22 cellular contexts compared by ENCODE assay signal in the genomic region with DNA sequence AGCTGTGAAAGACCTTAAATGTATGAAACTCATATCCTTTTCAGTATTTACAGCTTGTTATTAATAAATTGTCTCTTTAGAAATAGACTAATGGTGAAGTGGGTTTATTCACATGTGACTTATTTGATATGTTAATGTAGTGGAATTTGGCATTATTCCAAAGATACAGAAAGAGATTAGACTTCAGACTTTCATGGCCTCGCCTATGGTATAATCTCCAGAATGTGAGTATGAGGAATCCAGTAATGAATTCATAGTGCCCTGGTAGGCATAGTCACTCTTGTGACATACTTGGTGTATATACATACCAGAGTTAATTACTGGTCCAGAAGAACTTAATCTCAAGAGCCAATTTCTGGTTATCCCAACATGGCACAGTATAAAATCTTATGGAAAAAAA.
"Had no signal": no experiment of that assay in that cellular context is flagged by ENCODE, and none has a peak within 500 bp of the region (broad histone marks: within the 10 kb centered on the region; RNA-seq: fewer than 3 reads in every experiment).

No MANE protein-coding gene starts in this region.

- H3K4me3 Mint-ChIP-seq: activated CD8-positive, alpha-beta T cell treated with anti-CD3 and anti-CD28 coated beads for 36 hours; activated naive CD4-positive, alpha-beta T cell treated with anti-CD3 and anti-CD28 coated beads, Interleukin-2, amount 10 ng/mL, durations not matched to agents 7 days and 5 days; activated T-cell treated with anti-CD3 and anti-CD28 coated beads, Interleukin-2, amount 50 U/mL, for 24 hours; naive thymus-derived CD8-positive, alpha-beta T cell; stimulated activated naive CD8-positive, alpha-beta T cell treated with anti-CD3 and anti-CD28 coated beads, Interleukin-15, Interleukin-2, amounts not matched to agents 100 ng/mL and 50 ng/mL, for 24 hours; T-cell had no signal

- H3K4me3 ChIP-seq: ascending aorta, breast epithelium, coronary artery, gastroesophageal sphincter, heart left ventricle, psoas muscle, sigmoid colon, suprapubic skin, transverse colon, uterus had no signal

- H3K27me3 ChIP-seq: ascending aorta, breast epithelium, gastroesophageal sphincter, heart left ventricle, sigmoid colon, suprapubic skin, transverse colon, uterus had no signal

- ATAC-seq: activated CD8-positive, alpha-beta T cell treated with anti-CD3 and anti-CD28 coated beads for 36 hours; esophagus mucosa; gastroesophageal sphincter; heart left ventricle; naive thymus-derived CD8-positive, alpha-beta T cell; psoas muscle; T-cell had no signal

- H3K9me3 Mint-ChIP-seq: activated CD8-positive, alpha-beta T cell treated with anti-CD3 and anti-CD28 coated beads for 36 hours; activated naive CD4-positive, alpha-beta T cell treated with anti-CD3 and anti-CD28 coated beads, Interleukin-2, amount 10 ng/mL, durations not matched to agents 7 days and 5 days; activated T-cell treated with anti-CD3 and anti-CD28 coated beads, Interleukin-2, amount 50 U/mL, for 24 hours; naive thymus-derived CD8-positive, alpha-beta T cell; stimulated activated naive CD8-positive, alpha-beta T cell treated with anti-CD3 and anti-CD28 coated beads, Interleukin-15, Interleukin-2, amounts not matched to agents 100 ng/mL and 50 ng/mL, for 24 hours; T-cell had no signal

- H3K4me1 ChIP-seq: ascending aorta, breast epithelium, gastroesophageal sphincter, psoas muscle, sigmoid colon, suprapubic skin, uterus had no signal

- DNase-seq: activated CD4-positive, alpha-beta T cell treated with anti-CD3 and anti-CD28 coated beads for 48 hours; activated CD4-positive, CD25-positive, alpha-beta regulatory T cell; activated CD8-positive, alpha-beta T cell treated with anti-CD3 and anti-CD28 coated beads for 36 hours; activated naive CD4-positive, alpha-beta T cell treated with anti-CD3 and anti-CD28 coated beads, Interleukin-2, amount 10 ng/mL, durations not matched to agents 7 days and 5 days; activated T-cell treated with anti-CD3 and anti-CD28 coated beads, Interleukin-2, amount 50 U/mL, for 24 hours; heart left ventricle; mesendoderm; naive thymus-derived CD8-positive, alpha-beta T cell; psoas muscle; sigmoid colon; stimulated activated CD4-positive, alpha-beta T cell treated with anti-CD3 and anti-CD28 coated beads, Interleukin-2, amount 100 ng/mL, for 24 hours; T-cell; T-helper 9 cell; transverse colon; uterus had no signal

- H3K27me3 Mint-ChIP-seq: activated CD8-positive, alpha-beta T cell treated with anti-CD3 and anti-CD28 coated beads for 36 hours; activated naive CD4-positive, alpha-beta T cell treated with anti-CD3 and anti-CD28 coated beads, Interleukin-2, amount 10 ng/mL, durations not matched to agents 7 days and 5 days; activated T-cell treated with anti-CD3 and anti-CD28 coated beads, Interleukin-2, amount 50 U/mL, for 24 hours; naive thymus-derived CD8-positive, alpha-beta T cell; stimulated activated naive CD8-positive, alpha-beta T cell treated with anti-CD3 and anti-CD28 coated beads, Interleukin-15, Interleukin-2, amounts not matched to agents 100 ng/mL and 50 ng/mL, for 24 hours; T-cell had no signal

- H3K36me3 Mint-ChIP-seq: activated naive CD4-positive, alpha-beta T cell treated with anti-CD3 and anti-CD28 coated beads, Interleukin-2, amount 10 ng/mL, durations not matched to agents 7 days and 5 days had no signal

- H3K27ac ChIP-seq: ascending aorta, breast epithelium, coronary artery, gastroesophageal sphincter, heart left ventricle, psoas muscle, sigmoid colon, suprapubic skin, transverse colon, uterus had no signal

- H3K36me3 ChIP-seq: breast epithelium, uterus had no signal

- H3K27ac Mint-ChIP-seq: activated CD8-positive, alpha-beta T cell treated with anti-CD3 and anti-CD28 coated beads for 36 hours; activated naive CD4-positive, alpha-beta T cell treated with anti-CD3 and anti-CD28 coated beads, Interleukin-2, amount 10 ng/mL, durations not matched to agents 7 days and 5 days; activated T-cell treated with anti-CD3 and anti-CD28 coated beads, Interleukin-2, amount 50 U/mL, for 24 hours; stimulated activated naive CD8-positive, alpha-beta T cell treated with anti-CD3 and anti-CD28 coated beads, Interleukin-15, Interleukin-2, amounts not matched to agents 100 ng/mL and 50 ng/mL, for 24 hours; T-cell had no signal

- H3K9me3 ChIP-seq: ascending aorta, breast epithelium, gastroesophageal sphincter, heart left ventricle, psoas muscle, sigmoid colon, suprapubic skin, transverse colon, uterus had no signal
